Comparison of ENCODE assay signal across 1 cellular context in the genomic region with DNA sequence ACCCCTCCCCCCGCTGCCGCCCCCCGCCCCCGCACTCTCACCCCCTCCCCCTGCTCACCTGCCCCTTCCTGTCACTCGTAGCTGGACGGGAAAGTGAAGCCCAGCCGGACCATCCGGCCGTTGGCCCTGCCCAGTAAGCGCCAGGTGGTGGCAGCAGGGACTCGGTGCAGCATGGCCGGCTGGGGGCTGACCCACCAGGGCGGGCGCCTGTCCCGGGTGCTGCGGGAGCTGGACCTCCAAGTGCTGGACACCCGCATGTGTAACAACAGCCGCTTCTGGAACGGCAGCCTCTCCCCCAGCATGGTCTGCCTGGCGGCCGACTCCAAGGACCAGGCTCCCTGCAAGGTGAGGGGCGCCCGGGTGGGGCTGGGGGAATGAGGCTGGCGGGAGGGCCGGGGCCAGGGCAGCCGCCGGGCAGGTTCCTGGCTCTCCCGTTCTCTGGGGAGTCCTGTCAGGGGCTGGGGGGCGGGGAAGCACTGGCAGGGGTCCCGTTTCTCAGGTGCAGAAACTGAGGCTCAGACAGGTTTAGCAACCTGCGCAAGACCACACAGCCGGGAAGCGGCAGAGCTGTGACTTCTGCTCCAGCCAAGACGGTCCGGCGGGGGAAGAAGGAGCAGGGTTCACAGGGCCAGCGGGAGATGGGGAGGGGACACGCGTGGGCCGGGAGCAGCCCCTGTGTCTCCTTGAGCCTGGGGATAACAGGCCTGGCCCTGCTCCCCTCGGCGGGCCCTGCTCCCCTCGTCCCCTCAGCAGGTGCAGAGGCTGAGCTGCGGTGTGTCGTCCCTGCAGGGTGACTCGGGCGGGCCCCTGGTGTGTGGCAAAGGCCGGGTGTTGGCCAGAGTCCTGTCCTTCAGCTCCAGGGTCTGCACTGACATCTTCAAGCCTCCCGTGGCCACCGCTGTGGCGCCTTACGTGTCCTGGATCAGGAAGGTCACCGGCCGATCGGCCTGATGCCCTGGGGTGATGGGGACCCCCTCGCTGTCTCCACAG.
A peak's percentile ranks its signal among the peaks of the same experiment; 100 is the strongest.
TF ChIP-seq lines count a peak whose summit lies in the region.

No MANE protein-coding gene starts in this region.

TF ChIP-seq in K562, 482 proteins besides CTCF, POLR2A, EP300 and RAD21:
- TF ChIP-seq ZZZ3 (IDR thresholded peaks at IDR 0.05) (no peak), BCOR (IDR thresholded peaks at IDR 0.05) (0 out of 2 replicates have a peak, but pooled peaks have one; percentile 50), KDM1A (IDR thresholded peaks at IDR 0.05) (0 out of 4 replicates have a peak, but pooled peaks of 1 of the 2 experiments have one; percentile 15), ZFP36 (IDR thresholded peaks at IDR 0.05; ENCODE audit: low read depth, low read length, partially characterized antibody) (peak; percentile 27), NONO (IDR thresholded peaks at IDR 0.05; ENCODE audit: low read depth in 2 of 2, low read length in 1 of 2) (no peak), FIP1L1 (IDR thresholded peaks at IDR 0.05; ENCODE audit: low read depth, low read length, poor library complexity, severe bottlenecking) (peak; percentile 32), CEBPB (tag; IDR thresholded peaks at IDR 0.05) (no peak), ZNF232 (CRISPR knock-in tag; IDR thresholded peaks at IDR 0.05) (no peak), ZNF311 (CRISPR knock-in tag; IDR thresholded peaks at IDR 0.05) (no peak), MCM5 (IDR thresholded peaks at IDR 0.05; ENCODE audit: low read depth) (no peak), TRIM24 (IDR thresholded peaks at IDR 0.05) (no peak), ZBTB7A (IDR thresholded peaks at IDR 0.05; ENCODE audit: borderline replicate concordance, control insufficient read depth, low read depth, low read length) (0 out of 2 replicates have a peak, but pooled peaks have one; percentile 28), PCBP1 (IDR thresholded peaks at IDR 0.05; ENCODE audit: low read depth, low read length, poor library complexity, severe bottlenecking) (peak; percentile 39)
- TF ChIP-seq, protein P1, sequence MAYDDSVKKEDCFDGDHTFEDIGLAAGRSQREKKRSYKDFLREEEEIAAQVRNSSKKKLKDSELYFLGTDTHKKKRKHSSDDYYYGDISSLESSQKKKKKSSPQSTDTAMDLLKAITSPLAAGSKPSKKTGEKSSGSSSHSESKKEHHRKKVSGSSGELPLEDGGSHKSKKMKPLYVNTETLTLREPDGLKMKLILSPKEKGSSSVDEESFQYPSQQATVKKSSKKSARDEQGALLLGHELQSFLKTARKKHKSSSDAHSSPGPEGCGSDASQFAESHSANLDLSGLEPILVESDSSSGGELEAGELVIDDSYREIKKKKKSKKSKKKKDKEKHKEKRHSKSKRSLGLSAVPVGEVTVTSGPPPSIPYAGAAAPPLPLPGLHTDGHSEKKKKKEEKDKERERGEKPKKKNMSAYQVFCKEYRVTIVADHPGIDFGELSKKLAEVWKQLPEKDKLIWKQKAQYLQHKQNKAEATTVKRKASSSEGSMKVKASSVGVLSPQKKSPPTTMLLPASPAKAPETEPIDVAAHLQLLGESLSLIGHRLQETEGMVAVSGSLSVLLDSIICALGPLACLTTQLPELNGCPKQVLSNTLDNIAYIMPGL (CRISPR knock-in tag; IDR thresholded peaks at IDR 0.05), result no peak
- TF ChIP-seq, protein P2, sequence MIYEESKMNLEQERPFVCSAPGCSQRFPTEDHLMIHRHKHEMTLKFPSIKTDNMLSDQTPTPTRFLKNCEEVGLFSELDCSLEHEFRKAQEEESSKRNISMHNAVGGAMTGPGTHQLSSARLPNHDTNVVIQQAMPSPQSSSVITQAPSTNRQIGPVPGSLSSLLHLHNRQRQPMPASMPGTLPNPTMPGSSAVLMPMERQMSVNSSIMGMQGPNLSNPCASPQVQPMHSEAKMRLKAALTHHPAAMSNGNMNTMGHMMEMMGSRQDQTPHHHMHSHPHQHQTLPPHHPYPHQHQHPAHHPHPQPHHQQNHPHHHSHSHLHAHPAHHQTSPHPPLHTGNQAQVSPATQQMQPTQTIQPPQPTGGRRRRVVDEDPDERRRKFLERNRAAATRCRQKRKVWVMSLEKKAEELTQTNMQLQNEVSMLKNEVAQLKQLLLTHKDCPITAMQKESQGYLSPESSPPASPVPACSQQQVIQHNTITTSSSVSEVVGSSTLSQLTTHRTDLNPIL (CRISPR knock-in tag; IDR thresholded peaks at IDR 0.05), result no peak
- TF ChIP-seq, protein P3, sequence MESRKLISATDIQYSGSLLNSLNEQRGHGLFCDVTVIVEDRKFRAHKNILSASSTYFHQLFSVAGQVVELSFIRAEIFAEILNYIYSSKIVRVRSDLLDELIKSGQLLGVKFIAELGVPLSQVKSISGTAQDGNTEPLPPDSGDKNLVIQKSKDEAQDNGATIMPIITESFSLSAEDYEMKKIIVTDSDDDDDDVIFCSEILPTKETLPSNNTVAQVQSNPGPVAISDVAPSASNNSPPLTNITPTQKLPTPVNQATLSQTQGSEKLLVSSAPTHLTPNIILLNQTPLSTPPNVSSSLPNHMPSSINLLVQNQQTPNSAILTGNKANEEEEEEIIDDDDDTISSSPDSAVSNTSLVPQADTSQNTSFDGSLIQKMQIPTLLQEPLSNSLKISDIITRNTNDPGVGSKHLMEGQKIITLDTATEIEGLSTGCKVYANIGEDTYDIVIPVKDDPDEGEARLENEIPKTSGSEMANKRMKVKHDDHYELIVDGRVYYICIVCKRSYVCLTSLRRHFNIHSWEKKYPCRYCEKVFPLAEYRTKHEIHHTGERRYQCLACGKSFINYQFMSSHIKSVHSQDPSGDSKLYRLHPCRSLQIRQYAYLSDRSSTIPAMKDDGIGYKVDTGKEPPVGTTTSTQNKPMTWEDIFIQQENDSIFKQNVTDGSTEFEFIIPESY (CRISPR knock-in tag; IDR thresholded peaks at IDR 0.05), result peak; percentile 23; the same call in 1 of the 2 replicates
TF ChIP-seq in K562: peak in this region for 7.
